Comparison of ENCODE assay signal across 2 cellular contexts in genomic region chr19:36719687-36720556, GRCh38.
TF ChIP-seq lines count a peak whose summit lies in the region.

No MANE protein-coding gene starts in this region.

TF ChIP-seq in H1, 55 proteins besides CTCF, POLR2A, EP300 and RAD21:
- peak; percentile 98 for TF ChIP-seq ZNF274 (IDR thresholded peaks at IDR 0.05; ENCODE audit: borderline replicate concordance, extremely low read depth, low read length)
- TF ChIP-seq, protein P1, sequence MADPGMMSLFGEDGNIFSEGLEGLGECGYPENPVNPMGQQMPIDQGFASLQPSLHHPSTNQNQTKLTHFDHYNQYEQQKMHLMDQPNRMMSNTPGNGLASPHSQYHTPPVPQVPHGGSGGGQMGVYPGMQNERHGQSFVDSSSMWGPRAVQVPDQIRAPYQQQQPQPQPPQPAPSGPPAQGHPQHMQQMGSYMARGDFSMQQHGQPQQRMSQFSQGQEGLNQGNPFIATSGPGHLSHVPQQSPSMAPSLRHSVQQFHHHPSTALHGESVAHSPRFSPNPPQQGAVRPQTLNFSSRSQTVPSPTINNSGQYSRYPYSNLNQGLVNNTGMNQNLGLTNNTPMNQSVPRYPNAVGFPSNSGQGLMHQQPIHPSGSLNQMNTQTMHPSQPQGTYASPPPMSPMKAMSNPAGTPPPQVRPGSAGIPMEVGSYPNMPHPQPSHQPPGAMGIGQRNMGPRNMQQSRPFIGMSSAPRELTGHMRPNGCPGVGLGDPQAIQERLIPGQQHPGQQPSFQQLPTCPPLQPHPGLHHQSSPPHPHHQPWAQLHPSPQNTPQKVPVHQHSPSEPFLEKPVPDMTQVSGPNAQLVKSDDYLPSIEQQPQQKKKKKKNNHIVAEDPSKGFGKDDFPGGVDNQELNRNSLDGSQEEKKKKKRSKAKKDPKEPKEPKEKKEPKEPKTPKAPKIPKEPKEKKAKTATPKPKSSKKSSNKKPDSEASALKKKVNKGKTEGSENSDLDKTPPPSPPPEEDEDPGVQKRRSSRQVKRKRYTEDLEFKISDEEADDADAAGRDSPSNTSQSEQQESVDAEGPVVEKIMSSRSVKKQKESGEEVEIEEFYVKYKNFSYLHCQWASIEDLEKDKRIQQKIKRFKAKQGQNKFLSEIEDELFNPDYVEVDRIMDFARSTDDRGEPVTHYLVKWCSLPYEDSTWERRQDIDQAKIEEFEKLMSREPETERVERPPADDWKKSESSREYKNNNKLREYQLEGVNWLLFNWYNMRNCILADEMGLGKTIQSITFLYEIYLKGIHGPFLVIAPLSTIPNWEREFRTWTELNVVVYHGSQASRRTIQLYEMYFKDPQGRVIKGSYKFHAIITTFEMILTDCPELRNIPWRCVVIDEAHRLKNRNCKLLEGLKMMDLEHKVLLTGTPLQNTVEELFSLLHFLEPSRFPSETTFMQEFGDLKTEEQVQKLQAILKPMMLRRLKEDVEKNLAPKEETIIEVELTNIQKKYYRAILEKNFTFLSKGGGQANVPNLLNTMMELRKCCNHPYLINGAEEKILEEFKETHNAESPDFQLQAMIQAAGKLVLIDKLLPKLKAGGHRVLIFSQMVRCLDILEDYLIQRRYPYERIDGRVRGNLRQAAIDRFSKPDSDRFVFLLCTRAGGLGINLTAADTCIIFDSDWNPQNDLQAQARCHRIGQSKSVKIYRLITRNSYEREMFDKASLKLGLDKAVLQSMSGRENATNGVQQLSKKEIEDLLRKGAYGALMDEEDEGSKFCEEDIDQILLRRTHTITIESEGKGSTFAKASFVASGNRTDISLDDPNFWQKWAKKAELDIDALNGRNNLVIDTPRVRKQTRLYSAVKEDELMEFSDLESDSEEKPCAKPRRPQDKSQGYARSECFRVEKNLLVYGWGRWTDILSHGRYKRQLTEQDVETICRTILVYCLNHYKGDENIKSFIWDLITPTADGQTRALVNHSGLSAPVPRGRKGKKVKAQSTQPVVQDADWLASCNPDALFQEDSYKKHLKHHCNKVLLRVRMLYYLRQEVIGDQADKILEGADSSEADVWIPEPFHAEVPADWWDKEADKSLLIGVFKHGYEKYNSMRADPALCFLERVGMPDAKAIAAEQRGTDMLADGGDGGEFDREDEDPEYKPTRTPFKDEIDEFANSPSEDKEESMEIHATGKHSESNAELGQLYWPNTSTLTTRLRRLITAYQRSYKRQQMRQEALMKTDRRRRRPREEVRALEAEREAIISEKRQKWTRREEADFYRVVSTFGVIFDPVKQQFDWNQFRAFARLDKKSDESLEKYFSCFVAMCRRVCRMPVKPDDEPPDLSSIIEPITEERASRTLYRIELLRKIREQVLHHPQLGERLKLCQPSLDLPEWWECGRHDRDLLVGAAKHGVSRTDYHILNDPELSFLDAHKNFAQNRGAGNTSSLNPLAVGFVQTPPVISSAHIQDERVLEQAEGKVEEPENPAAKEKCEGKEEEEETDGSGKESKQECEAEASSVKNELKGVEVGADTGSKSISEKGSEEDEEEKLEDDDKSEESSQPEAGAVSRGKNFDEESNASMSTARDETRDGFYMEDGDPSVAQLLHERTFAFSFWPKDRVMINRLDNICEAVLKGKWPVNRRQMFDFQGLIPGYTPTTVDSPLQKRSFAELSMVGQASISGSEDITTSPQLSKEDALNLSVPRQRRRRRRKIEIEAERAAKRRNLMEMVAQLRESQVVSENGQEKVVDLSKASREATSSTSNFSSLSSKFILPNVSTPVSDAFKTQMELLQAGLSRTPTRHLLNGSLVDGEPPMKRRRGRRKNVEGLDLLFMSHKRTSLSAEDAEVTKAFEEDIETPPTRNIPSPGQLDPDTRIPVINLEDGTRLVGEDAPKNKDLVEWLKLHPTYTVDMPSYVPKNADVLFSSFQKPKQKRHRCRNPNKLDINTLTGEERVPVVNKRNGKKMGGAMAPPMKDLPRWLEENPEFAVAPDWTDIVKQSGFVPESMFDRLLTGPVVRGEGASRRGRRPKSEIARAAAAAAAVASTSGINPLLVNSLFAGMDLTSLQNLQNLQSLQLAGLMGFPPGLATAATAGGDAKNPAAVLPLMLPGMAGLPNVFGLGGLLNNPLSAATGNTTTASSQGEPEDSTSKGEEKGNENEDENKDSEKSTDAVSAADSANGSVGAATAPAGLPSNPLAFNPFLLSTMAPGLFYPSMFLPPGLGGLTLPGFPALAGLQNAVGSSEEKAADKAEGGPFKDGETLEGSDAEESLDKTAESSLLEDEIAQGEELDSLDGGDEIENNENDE (IDR thresholded peaks at IDR 0.05; ENCODE audit: insufficient replicate concordance, low read length): no peak
- TF ChIP-seq SIX5 (IDR thresholded peaks at IDR 0.05; ENCODE audit: low read depth, low read length): no peak
- no peak for TF ChIP-seq HDAC6 (IDR thresholded peaks at IDR 0.05; ENCODE audit: low read depth, low read length)

TF ChIP-seq in WTC11, 78 proteins besides CTCF, POLR2A, EP300 and RAD21:
- TF ChIP-seq ZNF423 (CRISPR knock-in tag; IDR thresholded peaks at IDR 0.05) (no peak), HMGA2 (CRISPR knock-in tag; IDR thresholded peaks at IDR 0.05) (no peak), ERG (CRISPR knock-in tag; IDR thresholded peaks at IDR 0.05) (no peak), ZNF232 (CRISPR knock-in tag; IDR thresholded peaks at IDR 0.05) (no peak), MLX (CRISPR knock-in tag; IDR thresholded peaks at IDR 0.05) (no peak), USF1 (CRISPR knock-in tag; IDR thresholded peaks at IDR 0.05) (no peak), TEAD1 (CRISPR knock-in tag; IDR thresholded peaks at IDR 0.05) (no peak), E2F5 (CRISPR knock-in tag; IDR thresholded peaks at IDR 0.05) (no peak), ZNF671 (CRISPR knock-in tag; IDR thresholded peaks at IDR 0.05) (no peak)
- TF ChIP-seq, protein P2, sequence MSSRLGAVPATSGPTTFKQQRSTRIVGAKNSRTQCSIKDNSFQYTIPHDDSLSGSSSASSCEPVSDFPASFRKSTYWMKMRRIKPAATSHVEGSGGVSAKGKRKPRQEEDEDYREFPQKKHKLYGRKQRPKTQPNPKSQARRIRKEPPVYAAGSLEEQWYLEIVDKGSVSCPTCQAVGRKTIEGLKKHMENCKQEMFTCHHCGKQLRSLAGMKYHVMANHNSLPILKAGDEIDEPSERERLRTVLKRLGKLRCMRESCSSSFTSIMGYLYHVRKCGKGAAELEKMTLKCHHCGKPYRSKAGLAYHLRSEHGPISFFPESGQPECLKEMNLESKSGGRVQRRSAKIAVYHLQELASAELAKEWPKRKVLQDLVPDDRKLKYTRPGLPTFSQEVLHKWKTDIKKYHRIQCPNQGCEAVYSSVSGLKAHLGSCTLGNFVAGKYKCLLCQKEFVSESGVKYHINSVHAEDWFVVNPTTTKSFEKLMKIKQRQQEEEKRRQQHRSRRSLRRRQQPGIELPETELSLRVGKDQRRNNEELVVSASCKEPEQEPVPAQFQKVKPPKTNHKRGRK (CRISPR knock-in tag; IDR thresholded peaks at IDR 0.05; ENCODE audit: borderline replicate concordance): no peak
- TF ChIP-seq, protein P3, sequence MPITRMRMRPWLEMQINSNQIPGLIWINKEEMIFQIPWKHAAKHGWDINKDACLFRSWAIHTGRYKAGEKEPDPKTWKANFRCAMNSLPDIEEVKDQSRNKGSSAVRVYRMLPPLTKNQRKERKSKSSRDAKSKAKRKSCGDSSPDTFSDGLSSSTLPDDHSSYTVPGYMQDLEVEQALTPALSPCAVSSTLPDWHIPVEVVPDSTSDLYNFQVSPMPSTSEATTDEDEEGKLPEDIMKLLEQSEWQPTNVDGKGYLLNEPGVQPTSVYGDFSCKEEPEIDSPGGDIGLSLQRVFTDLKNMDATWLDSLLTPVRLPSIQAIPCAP (CRISPR knock-in tag; IDR thresholded peaks at IDR 0.05): no peak
